27 cellular contexts compared by ENCODE assay signal in the genomic region with DNA sequence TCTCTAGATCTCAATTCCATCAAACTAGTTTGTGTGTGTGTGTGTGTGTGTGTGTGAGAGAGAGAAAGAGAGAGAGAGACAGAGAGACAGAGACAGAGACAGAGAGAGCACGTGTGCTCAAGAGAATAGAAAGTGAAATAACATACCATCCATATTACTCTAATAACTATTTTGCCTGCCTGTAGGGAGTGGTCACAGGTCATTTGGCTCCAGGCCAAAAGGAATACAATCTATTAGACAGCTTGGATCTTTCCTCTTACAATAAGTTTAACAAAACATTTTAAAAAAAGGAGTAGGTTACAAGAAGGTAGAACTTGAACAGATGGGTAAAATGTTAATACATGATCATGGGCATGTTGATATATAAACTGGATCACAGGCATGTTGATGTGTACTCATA.
DNase-seq lines count a peak whose midpoint lies in the region; ATAC-seq and TF ChIP-seq lines count a peak whose summit lies in the region.
"Had no signal": no experiment of that assay in that cellular context is flagged by ENCODE, and none has a peak within 500 bp of the region (broad histone marks: within the 10 kb centered on the region; RNA-seq: fewer than 3 reads in every experiment).

No MANE protein-coding gene starts in this region.

- 50 to 69% methylated on average over 1 of the region's 1 CpG for WGBS in testis, 2 donors

- POLR2A ChIA-PET in activated CD4-positive, alpha-beta T cell treated with anti-CD3 and anti-CD28 coated beads for 36 hours (lab: Charles Lee), result no interaction called here

- H3K27ac ChIP-seq in muscle layer of duodenum (ENCODE audit: low read length) (peak overlapping the region; percentile 16), testis (no peak overlapping the region)
- H3K27ac ChIP-seq: heart left ventricle, tibial artery had no signal

- H3K36me3 ChIP-seq in muscle layer of duodenum (ENCODE audit: control insufficient read depth in 1 of 2, insufficient read depth in 2 of 2, low read length in 2 of 2), result no peaks in the 10 kb centered on the region
- no peaks in the 10 kb centered on the region for H3K36me3 ChIP-seq in testis (ENCODE audit: low read depth, missing control alignments)
- H3K36me3 ChIP-seq: heart left ventricle, tibial artery had no signal

- no peaks in the 10 kb centered on the region for H3K4me1 Mint-ChIP-seq in activated CD4-positive, alpha-beta T cell treated with anti-CD3 and anti-CD28 coated beads for 36 hours
- H3K4me1 Mint-ChIP-seq: activated B cell treated with CpG ODN at 0.5 μM for 24 hours; central memory CD8-positive, alpha-beta T cell; naive thymus-derived CD8-positive, alpha-beta T cell had no signal

- H3K9me3 Mint-ChIP-seq in activated CD4-positive, alpha-beta T cell treated with anti-CD3 and anti-CD28 coated beads for 36 hours (ENCODE audit: low read depth), result no peaks in the 10 kb centered on the region
- H3K9me3 Mint-ChIP-seq: activated B cell treated with CpG ODN at 0.5 μM for 24 hours; activated T-helper 1 cell treated with anti-CD3 and anti-CD28 coated beads, Interleukin-12 subunit alpha, Interleukin-12 subunit beta, Interleukin-2, Interleukin-4 antibody, amounts not matched to agents 30 ng/mL and 10 ng/mL and 1 ng/mL, durations not matched to agents 14 hours and 24 hours and 36 hours; CD4-positive, alpha-beta T cell; GM23338 had no signal

- TF ChIP-seq POLR2A in testis (IDR thresholded peaks at IDR 0.05), result no peak

- TF ChIP-seq CTCF in choroid plexus epithelial cell (conservative IDR thresholded peaks at IDR 0.05; ENCODE audit: low read depth, low read length), result no peak
- TF ChIP-seq CTCF in testis (IDR thresholded peaks at IDR 0.05), result no peak

- CTCF ChIA-PET in activated CD4-positive, alpha-beta T cell treated with anti-CD3 and anti-CD28 coated beads for 36 hours (lab: Charles Lee), result no interaction called here

- H3K9me3 ChIP-seq in muscle layer of duodenum (ENCODE audit: control insufficient read depth in 1 of 2, low read length in 2 of 2), result no peaks in the 10 kb centered on the region
- H3K9me3 ChIP-seq in testis, result no peaks in the 10 kb centered on the region
- H3K9me3 ChIP-seq: heart left ventricle, tibial artery had no signal

- no peak overlapping the region for H3K4me3 Mint-ChIP-seq in activated CD4-positive, alpha-beta T cell treated with anti-CD3 and anti-CD28 coated beads for 36 hours
- H3K4me3 Mint-ChIP-seq: activated B cell treated with CpG ODN at 0.5 μM for 24 hours; activated T-helper 1 cell treated with anti-CD3 and anti-CD28 coated beads, Interleukin-12 subunit alpha, Interleukin-12 subunit beta, Interleukin-2, Interleukin-4 antibody, amounts not matched to agents 30 ng/mL and 10 ng/mL and 1 ng/mL, durations not matched to agents 14 hours and 24 hours and 36 hours; CD4-positive, alpha-beta T cell; central memory CD8-positive, alpha-beta T cell; GM23338 had no signal

- no peak for ATAC-seq in activated CD4-positive, alpha-beta T cell treated with anti-CD3 and anti-CD28 coated beads for 36 hours
- ATAC-seq: GM23338; heart left ventricle; naive thymus-derived CD8-positive, alpha-beta T cell; stimulated activated naive CD8-positive, alpha-beta T cell treated with anti-CD3 and anti-CD28 coated beads, Interleukin-15, Interleukin-2, amounts not matched to agents 100 U/mL and 50 U/mL, for 24 hours had no signal

- intact Hi-C loops in activated CD4-positive, alpha-beta T cell treated with anti-CD3 and anti-CD28 coated beads for 36 hours (cut with DNase I, micrococcal nuclease), result no loop called here
- intact Hi-C loops in testis (cut with DNase I; ENCODE audit: low total_unique reads), result no loop called here

- H3K4me1 ChIP-seq in muscle layer of duodenum (ENCODE audit: control insufficient read depth in 1 of 2, insufficient read depth in 2 of 2, low read length in 2 of 2) (peaks cover 0 to 2% of the 10 kb centered on the region in 2 donors), testis (no peaks in the 10 kb centered on the region)
- H3K4me1 ChIP-seq: heart left ventricle, tibial artery had no signal

- no peaks in the 10 kb centered on the region for H3K27me3 ChIP-seq in muscle layer of duodenum (ENCODE audit: low read depth, low read length)
- no peaks in the 10 kb centered on the region for H3K27me3 ChIP-seq in testis
- H3K27me3 ChIP-seq: tibial artery had no signal

- no peaks in the 10 kb centered on the region for H3K36me3 Mint-ChIP-seq in activated CD4-positive, alpha-beta T cell treated with anti-CD3 and anti-CD28 coated beads for 36 hours (ENCODE audit: low read depth)
- H3K36me3 Mint-ChIP-seq: naive thymus-derived CD8-positive, alpha-beta T cell had no signal

- DNase-seq in ELR (ENCODE audit: low read depth) (peak; percentile 23), NCI-H226 (peak; percentile 20), choroid plexus epithelial cell (ENCODE audit: low read depth) (peak; percentile 76), CD1c-positive myeloid dendritic cell (ENCODE audit: extremely low spot score) (no peak), testis (no peak)
- no peak for DNase-seq in activated CD4-positive, alpha-beta T cell treated with anti-CD3 and anti-CD28 coated beads for 36 hours
- DNase-seq in stimulated activated naive CD4-positive, alpha-beta T cell treated with Interleukin-2 at 50 U/mL for 16 hours (lab: John Stamatoyannopoulos, UW), result no peak
- DNase-seq: activated B cell treated with CpG ODN at 0.5 μM for 24 hours; activated CD4-positive, alpha-beta T cell treated with anti-CD3 and anti-CD28 coated beads, Interleukin-2, amount 50 U/mL, for 4 hours; activated naive CD4-positive, alpha-beta T cell treated with anti-CD3 and anti-CD28 coated beads, Interleukin-2, amount 50 U/mL, for 16 hours; CD4-positive, alpha-beta T cell; GDM1; heart left ventricle; naive thymus-derived CD8-positive, alpha-beta T cell; NCI-H187 treated with DMSO at 0.1 percent for 48 hours; NCI-H2227 treated with DMSO at 0.1 percent for 48 hours; OCI-M1; retina; SHP77; stimulated activated CD4-positive, alpha-beta T cell treated with anti-CD3 and anti-CD28 coated beads, Interleukin-4, amount 100 ng/mL, for 4 hours; stimulated activated naive CD8-positive, alpha-beta T cell treated with anti-CD3 and anti-CD28 coated beads, Interleukin-15, Interleukin-2, amounts not matched to agents 100 U/mL and 50 U/mL, for 24 hours; T1000; tibial artery had no signal

- H3K4me3 ChIP-seq in choroid plexus epithelial cell (ENCODE audit: low read depth, low read length) (no peak overlapping the region), muscle layer of duodenum (ENCODE audit: low read depth in 1 of 2, low read length in 2 of 2) (no peak overlapping the region), testis (no peak overlapping the region)
- H3K4me3 ChIP-seq: GM23338, heart left ventricle, tibial artery had no signal

- peaks cover 2% of the 10 kb centered on the region for H3K27me3 Mint-ChIP-seq in activated CD4-positive, alpha-beta T cell treated with anti-CD3 and anti-CD28 coated beads for 36 hours
- H3K27me3 Mint-ChIP-seq: activated B cell treated with CpG ODN at 0.5 μM for 24 hours; central memory CD8-positive, alpha-beta T cell had no signal

- no peak overlapping the region for H3K27ac Mint-ChIP-seq in activated CD4-positive, alpha-beta T cell treated with anti-CD3 and anti-CD28 coated beads for 36 hours
- H3K27ac Mint-ChIP-seq: activated B cell treated with CpG ODN at 0.5 μM for 24 hours; activated T-helper 1 cell treated with anti-CD3 and anti-CD28 coated beads, Interleukin-12 subunit alpha, Interleukin-12 subunit beta, Interleukin-2, Interleukin-4 antibody, amounts not matched to agents 30 ng/mL and 10 ng/mL and 1 ng/mL, durations not matched to agents 14 hours and 24 hours and 36 hours; CD4-positive, alpha-beta T cell; GM23338; naive thymus-derived CD8-positive, alpha-beta T cell had no signal

Comparison
In these comparisons a context has a peak if more than half of its experiments do, and no peak if none do; other contexts are left out.
1. DNase-seq: peak in ELR (single experiment), NCI-H226 (single experiment) and choroid plexus epithelial cell (single experiment); none in activated CD4-positive, alpha-beta T cell treated with anti-CD3 and anti-CD28 coated beads for 36 hours (single experiment), CD1c-positive myeloid dendritic cell (single experiment), stimulated activated naive CD4-positive, alpha-beta T cell treated with Interleukin-2 at 50 U/mL for 16 hours (single experiment) and testis (single experiment).